Comparison of ENCODE assay signal across 15 cellular contexts in the genomic region with DNA sequence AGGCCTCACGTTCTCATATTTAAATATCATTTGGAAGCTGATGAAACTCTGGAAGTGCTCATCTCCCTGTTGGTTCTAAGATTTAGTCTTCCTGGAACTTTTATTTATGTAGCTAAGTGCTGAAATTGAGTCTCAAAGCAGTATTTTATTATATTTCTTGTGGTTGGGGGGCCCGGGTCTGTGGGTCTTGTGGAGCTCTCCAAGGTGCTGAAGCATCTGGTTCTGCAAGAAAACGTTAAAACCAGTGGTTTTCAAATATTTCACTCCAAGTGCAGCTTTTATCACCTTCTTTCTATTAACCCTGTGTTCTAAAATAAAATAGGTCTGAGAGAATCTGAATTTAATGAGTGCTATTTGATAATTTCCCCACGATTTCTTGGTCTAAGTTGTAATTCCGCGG.
"Had no signal": no experiment of that assay in that cellular context is flagged by ENCODE, and none has a peak within 500 bp of the region (broad histone marks: within the 10 kb centered on the region; RNA-seq: fewer than 3 reads in every experiment).

No MANE protein-coding gene starts in this region.

- H3K27me3 ChIP-seq: heart left ventricle, uterus had no signal

- H3K4me1 ChIP-seq: heart left ventricle, parathyroid adenoma, stomach, uterus had no signal

- H3K9me3 ChIP-seq: heart left ventricle, stomach, thoracic aorta, uterus had no signal

- ATAC-seq: activated naive CD4-positive, alpha-beta T cell treated with anti-CD3 and anti-CD28 coated beads, Interleukin-2, amount 50 U/mL, for 72 hours; heart left ventricle; left ventricle myocardium superior had no signal

- H3K9ac ChIP-seq: parathyroid adenoma had no signal

- DNase-seq: activated CD4-positive, alpha-beta T cell treated with anti-CD3 and anti-CD28 coated beads, Interleukin-2, amount 50 U/mL, for 1 hour; activated CD4-positive, CD25-positive, alpha-beta regulatory T cell; activated T-cell treated with anti-CD3 and anti-CD28 coated beads for 4 hours; amygdala; effector memory CD4-positive, alpha-beta T cell; heart left ventricle; kidney; left ventricle myocardium superior; retina; stomach; uterus had no signal

- H3K79me2 ChIP-seq: parathyroid adenoma had no signal

- H3K36me3 ChIP-seq: heart left ventricle, stomach, thoracic aorta, uterus had no signal

- H3K4me3 ChIP-seq: heart left ventricle, stomach, thoracic aorta, uterus had no signal

- H2AFZ ChIP-seq: parathyroid adenoma had no signal

- H3K27ac ChIP-seq: heart left ventricle, parathyroid adenoma, stomach, thoracic aorta, uterus had no signal

- FAIRE-seq: frontal cortex, kidney had no signal
